In genomic region chr21:44434936-44435635, GRCh38 we compare ENCODE assay signal across 29 cellular contexts. TPM values are rescaled to one million over a fixed set of nuclear protein-coding genes. Genes with fewer than 3 reads are reported as not detected.
DNase-seq lines count a peak whose midpoint lies in the region; ATAC-seq, FAIRE-seq and TF ChIP-seq lines count a peak whose summit lies in the region.
"Had no signal": no experiment of that assay in that cellular context is flagged by ENCODE, and none has a peak within 500 bp of the region (broad histone marks: within the 10 kb centered on the region; RNA-seq: fewer than 3 reads in every experiment).

No MANE protein-coding gene starts in this region.

- ATAC-seq in GM21423 (IDR thresholded peaks at IDR 0.05; ENCODE audit: unreplicated experiment) = no peak
- ATAC-seq: activated CD8-positive, alpha-beta T cell treated with anti-CD3 and anti-CD28 coated beads, Interleukin-2, amount 10 ng/mL, durations not matched to agents 7 days and 5 days; foreskin keratinocyte; Panc1 had no signal

- no peak for TF ChIP-seq CTCF in transverse colon (IDR thresholded peaks at IDR 0.05)

- peak; percentile 14 for DNase-seq in activated T-cell treated with anti-CD3 and anti-CD28 coated beads, Interleukin-2, amount 50 U/mL, for 24 hours
- no peak for DNase-seq in activated T-cell treated with anti-CD3 and anti-CD28 coated beads, Interleukin-2, amount 50 U/mL, for 48 hours
- DNase-seq in mesenteric fat pad (ENCODE audit: low spot score) (peak; percentile 74), transverse colon (peak; percentile 5), urothelium cell line (ENCODE audit: low spot score) (no peak)
- DNase-seq in CD4-positive, alpha-beta memory T cell = no peak
- DNase-seq: ACHN; activated B cell treated with CpG ODN at 0.5 μM for 24 hours; activated CD8-positive, alpha-beta T cell treated with anti-CD3 and anti-CD28 coated beads, Interleukin-2, amount 10 ng/mL, durations not matched to agents 7 days and 5 days; foreskin keratinocyte; naive B cell; NCI-H2081 treated with DMSO at 0.1 percent for 48 hours; NK-92 treated with Interleukin-12 subunit alpha and Interleukin-12 subunit beta, amount 100 ng/mL, for 24 hours; stimulated activated CD4-positive, alpha-beta T cell treated with anti-CD3 and anti-CD28 coated beads, Interleukin-4, amount 100 ng/mL, for 1 hour; stomach; T-helper 9 cell had no signal

- no peak for TF ChIP-seq POLR2A in transverse colon (IDR thresholded peaks at IDR 0.05)

- no peaks in the 10 kb centered on the region for H3K4me1 Mint-ChIP-seq in activated T-cell treated with anti-CD3 and anti-CD28 coated beads, Interleukin-2, amount 50 U/mL, for 24 hours (ENCODE audit: low read depth)
- H3K4me1 Mint-ChIP-seq in T-helper 1 cell treated with Interleukin-12 subunit alpha and Interleukin-12 subunit beta and Interleukin-4 antibody, amounts not matched to agents 30 μg/mL and 1 μg/mL, for 36 hours (ENCODE audit: low read depth) = no peaks in the 10 kb centered on the region
- no peaks in the 10 kb centered on the region for H3K4me1 Mint-ChIP-seq in CD4-positive, alpha-beta memory T cell
- H3K4me1 Mint-ChIP-seq: activated B cell treated with CpG ODN at 0.5 μM for 24 hours, memory B cell had no signal

- no peak for TF ChIP-seq EP300 in transverse colon (IDR thresholded peaks at IDR 0.05; ENCODE audit: low read depth)

- in situ Hi-C loops in transverse colon (cut with MboI; ENCODE audit: low pct_ligation_motif_present in 1 of 4, low pct_unique_long_range_greater_than_20kb in 1 of 4, low sequenced_read_pairs in 3 of 4) = no loop called here

- 20 to 84% methylated on average over 1 to 20 of the region's 28 CpGs for WGBS in transverse colon (ENCODE audit: low coverage in 1 of 2), 2 donors

- H3K36me3 Mint-ChIP-seq in activated T-cell treated with anti-CD3 and anti-CD28 coated beads, Interleukin-2, amount 50 U/mL, for 24 hours (ENCODE audit: low read depth) = peaks cover 26% of the 10 kb centered on the region
- peaks cover 13% of the 10 kb centered on the region for H3K36me3 Mint-ChIP-seq in T-helper 1 cell treated with Interleukin-12 subunit alpha and Interleukin-12 subunit beta and Interleukin-4 antibody, amounts not matched to agents 30 μg/mL and 1 μg/mL, for 36 hours (ENCODE audit: low read depth)
- H3K36me3 Mint-ChIP-seq in CD4-positive, alpha-beta memory T cell = peaks cover 2 to 7% of the 10 kb centered on the region in 2 donors

- no peak overlapping the region for H3K27ac ChIP-seq in transverse colon
- H3K27ac ChIP-seq in CD4-positive, alpha-beta memory T cell (ENCODE audit: low read depth, low read length) = no peak overlapping the region
- H3K27ac ChIP-seq: C4-2B, epithelial cell of prostate, foreskin keratinocyte, hepatocyte, parathyroid adenoma, SK-N-MC, skin epidermis, stomach, uterus had no signal

- H3K27ac Mint-ChIP-seq in activated T-cell treated with anti-CD3 and anti-CD28 coated beads, Interleukin-2, amount 50 U/mL, for 24 hours = no peak overlapping the region
- H3K27ac Mint-ChIP-seq in T-helper 1 cell treated with Interleukin-12 subunit alpha and Interleukin-12 subunit beta and Interleukin-4 antibody, amounts not matched to agents 30 μg/mL and 1 μg/mL, for 36 hours = peak overlapping the region; percentile 15
- no peak overlapping the region for H3K27ac Mint-ChIP-seq in CD4-positive, alpha-beta memory T cell
- H3K27ac Mint-ChIP-seq: activated B cell treated with CpG ODN at 0.5 μM for 24 hours; activated CD8-positive, alpha-beta T cell treated with anti-CD3 and anti-CD28 coated beads, Interleukin-2, amount 10 ng/mL, durations not matched to agents 7 days and 5 days; activated T-helper 2 cell treated with anti-CD3 and anti-CD28 coated beads, Interferon-gamma antibody, Interleukin-2, Interleukin-4, amounts not matched to agents 10 μg/mL and 5 μg/mL and 100 μg/mL, durations not matched to agents 14 hours and 24 hours and 36 hours; memory B cell had no signal

- no peaks in the 10 kb centered on the region for H3K36me3 ChIP-seq in transverse colon
- H3K36me3 ChIP-seq in CD4-positive, alpha-beta memory T cell (ENCODE audit: insufficient read depth, low read length) = no peaks in the 10 kb centered on the region
- H3K36me3 ChIP-seq: uterus had no signal

- H3K27me3 Mint-ChIP-seq in activated T-cell treated with anti-CD3 and anti-CD28 coated beads, Interleukin-2, amount 50 U/mL, for 24 hours = no peaks in the 10 kb centered on the region
- no peaks in the 10 kb centered on the region for H3K27me3 Mint-ChIP-seq in T-helper 1 cell treated with Interleukin-12 subunit alpha and Interleukin-12 subunit beta and Interleukin-4 antibody, amounts not matched to agents 30 μg/mL and 1 μg/mL, for 36 hours (ENCODE audit: low read depth)
- no peaks in the 10 kb centered on the region for H3K27me3 Mint-ChIP-seq in CD4-positive, alpha-beta memory T cell
- H3K27me3 Mint-ChIP-seq: activated B cell treated with CpG ODN at 0.5 μM for 24 hours, naive B cell had no signal

- CTCF ChIA-PET in CD4-positive, alpha-beta memory T cell (lab: Charles Lee; ENCODE audit: partially characterized antibody) = no interaction called here

- H3K4me3 Mint-ChIP-seq in activated T-cell treated with anti-CD3 and anti-CD28 coated beads, Interleukin-2, amount 50 U/mL, for 24 hours = no peak overlapping the region
- no peak overlapping the region for H3K4me3 Mint-ChIP-seq in T-helper 1 cell treated with Interleukin-12 subunit alpha and Interleukin-12 subunit beta and Interleukin-4 antibody, amounts not matched to agents 30 μg/mL and 1 μg/mL, for 36 hours
- H3K4me3 Mint-ChIP-seq in CD4-positive, alpha-beta memory T cell = no peak overlapping the region
- H3K4me3 Mint-ChIP-seq: activated B cell treated with CpG ODN at 0.5 μM for 24 hours; activated CD8-positive, alpha-beta T cell treated with anti-CD3 and anti-CD28 coated beads, Interleukin-2, amount 10 ng/mL, durations not matched to agents 7 days and 5 days; memory B cell; naive B cell had no signal

- peaks cover 3% of the 10 kb centered on the region for H3K9me3 Mint-ChIP-seq in activated T-cell treated with anti-CD3 and anti-CD28 coated beads, Interleukin-2, amount 50 U/mL, for 24 hours
- H3K9me3 Mint-ChIP-seq in T-helper 1 cell treated with Interleukin-12 subunit alpha and Interleukin-12 subunit beta and Interleukin-4 antibody, amounts not matched to agents 30 μg/mL and 1 μg/mL, for 36 hours = peaks cover 9% of the 10 kb centered on the region
- peaks cover 0 to 21% (median 14%) of the 10 kb centered on the region in 8 donors for H3K9me3 Mint-ChIP-seq in CD4-positive, alpha-beta memory T cell

- POLR2A ChIA-PET in CD4-positive, alpha-beta memory T cell (lab: Charles Lee; ENCODE audit: partially characterized antibody) = no interaction called here

- peaks cover 4 to 15% (median 8%) of the 10 kb centered on the region in 4 donors for H3K4me1 ChIP-seq in transverse colon
- no peaks in the 10 kb centered on the region for H3K4me1 ChIP-seq in CD4-positive, alpha-beta memory T cell (ENCODE audit: insufficient read depth, low read length)
- H3K4me1 ChIP-seq: foreskin keratinocyte, parathyroid adenoma, uterus had no signal

- FAIRE-seq in urothelium cell line (lab: Jason Lieb, UNC) = no peak
- FAIRE-seq: G401.6 had no signal

- H3K4me3 ChIP-seq in transverse colon = no peak overlapping the region
- H3K4me3 ChIP-seq in CD4-positive, alpha-beta memory T cell (ENCODE audit: low read length in 2 of 2) = no peak overlapping the region
- H3K4me3 ChIP-seq: hepatocyte, SK-N-MC, skin epidermis, stomach, uterus had no signal

- peaks cover 0 to under 1% of the 10 kb centered on the region in 2 donors for H3K9me3 ChIP-seq in transverse colon
- peaks cover 0 to 5% of the 10 kb centered on the region in 2 donors for H3K9me3 ChIP-seq in CD4-positive, alpha-beta memory T cell (ENCODE audit: control insufficient read depth in 1 of 2, low read length in 2 of 2)

- intact Hi-C loops in transverse colon (cut with DNase I; ENCODE audit: low total_unique reads) = no loop called here
- intact Hi-C loops in CD4-positive, alpha-beta memory T cell (cut with micrococcal nuclease) = no loop called here

- peaks cover 13% of the 10 kb centered on the region for H3K27me3 ChIP-seq in transverse colon
- H3K27me3 ChIP-seq in CD4-positive, alpha-beta memory T cell (ENCODE audit: insufficient read depth, low read length) = no peaks in the 10 kb centered on the region
- H3K27me3 ChIP-seq: hepatocyte, stomach, uterus had no signal

RNA-seq across cellular contexts. Expression of gene LRRC3, which starts 20.2 kb away (rescaled TPM):
- 3.8 TPM for total RNA-seq in mesenteric fat pad
- total RNA-seq in transverse colon = 1 to 10 TPM; 4.4 to 6.7 (median 5.1) TPM
- total RNA-seq in CD4-positive, alpha-beta memory T cell = 1 to 10 TPM; 1.4 to 1.5 TPM
- under 1 TPM; 0.11 to 0.61 TPM for polyA plus RNA-seq in CD4-positive, alpha-beta memory T cell

Comparison
In these comparisons a context has a peak if more than half of its experiments do, and no peak if none do; other contexts are left out.
1. DNase-seq: peak in activated T-cell treated with anti-CD3 and anti-CD28 coated beads, Interleukin-2, amount 50 U/mL, for 24 hours (single experiment), mesenteric fat pad (single experiment) and transverse colon (single experiment); none in activated T-cell treated with anti-CD3 and anti-CD28 coated beads, Interleukin-2, amount 50 U/mL, for 48 hours (0 of 2), urothelium cell line (single experiment) and CD4-positive, alpha-beta memory T cell (0 of 5).